In genomic region chr19:47681936-47682335, GRCh38 we compare ENCODE assay signal across 15 cellular contexts. TPM values are rescaled to one million over a fixed set of nuclear protein-coding genes. Genes with fewer than 3 reads are reported as not detected.
DNase-seq lines count a peak whose midpoint lies in the region; ATAC-seq and TF ChIP-seq lines count a peak whose summit lies in the region.
"Had no signal": no experiment of that assay in that cellular context is flagged by ENCODE, and none has a peak within 500 bp of the region (broad histone marks: within the 10 kb centered on the region; RNA-seq: fewer than 3 reads in every experiment).

No MANE protein-coding gene starts in this region.

- no peak for DNase-seq in Caco-2
- peak; percentile 64 for DNase-seq in H7
- DNase-seq in left ventricle myocardium inferior, result no peak
- DNase-seq in osteoblast (ENCODE audit: insufficient read length, low spot score, missing footprints), result peak; percentile 25
- no peak for DNase-seq in Kasumi-1 (lab: John Stamatoyannopoulos, UW)
- DNase-seq in GM20000 (ENCODE audit: low spot score), result no peak
- DNase-seq: BE2C; CD4-positive, alpha-beta memory T cell; DND-41; GDM1; HCEC 1CT; HFFc6 had no signal

- intact Hi-C loops in Caco-2 (cut with micrococcal nuclease; ENCODE audit: unreplicated experiment) (no loop called here), left ventricle myocardium inferior (cut with micrococcal nuclease) (no loop called here)

- H3K27ac ChIP-seq in left ventricle myocardium inferior (replicated peaks) (peak overlapping the region; percentile 36), osteoblast (ENCODE audit: low read depth, low read length) (no peak overlapping the region)
- H3K27ac ChIP-seq: A549, C4-2B had no signal

- no TSS peak for BruUV-seq in Caco-2 (replicated peaks; lab: Mats Ljungman, UMichigan)

- peaks cover 80% of the 10 kb centered on the region for H3K36me3 Mint-ChIP-seq in Caco-2 (ENCODE audit: insufficient read depth, unreplicated experiment)

- H3K27me3 Mint-ChIP-seq in Caco-2 (ENCODE audit: insufficient read depth, unreplicated experiment), result no peaks in the 10 kb centered on the region
- H3K27me3 Mint-ChIP-seq: CD4-positive, alpha-beta memory T cell had no signal

- no peaks in the 10 kb centered on the region for H3K9me3 Mint-ChIP-seq in Caco-2 (ENCODE audit: unreplicated experiment)
- H3K9me3 Mint-ChIP-seq: CD4-positive, alpha-beta memory T cell; HFFc6 had no signal

- no peak overlapping the region for H3K4me3 Mint-ChIP-seq in Caco-2 (ENCODE audit: unreplicated experiment)
- H3K4me3 Mint-ChIP-seq: CD4-positive, alpha-beta memory T cell; HFFc6 had no signal

- peaks cover 9% of the 10 kb centered on the region for H4K20me1 ChIP-seq in osteoblast (ENCODE audit: insufficient read depth, low read length)

- peaks cover 14% of the 10 kb centered on the region for H3K4me1 Mint-ChIP-seq in Caco-2 (ENCODE audit: low read depth, unreplicated experiment)

- CTCF ChIA-PET in Caco-2 (lab: Charles Lee), result interaction anchor here (0.6 kb wide), 2 partner anchors 16 to 664 kb away, joined by 4 to 6 read pairs; no protein-coding TSS in a partner anchor

- H3K4me3 ChIP-seq in Caco-2 (ENCODE audit: low read depth, low read length) (no peak overlapping the region), H7 (ENCODE audit: insufficient read depth, low read depth, low read length) (no peak overlapping the region), left ventricle myocardium inferior (no peak overlapping the region), osteoblast (ENCODE audit: insufficient read depth, low read length) (no peak overlapping the region)
- H3K4me3 ChIP-seq: A549 had no signal

- H3K36me3 ChIP-seq in Caco-2 (ENCODE audit: control insufficient read depth, insufficient read depth, low read length), result no peaks in the 10 kb centered on the region; the same call in 1 of the 2 replicates
- H3K36me3 ChIP-seq in H7 (replicated peaks; ENCODE audit: control insufficient read depth, insufficient read depth, low read length), result peaks cover 7% of the 10 kb centered on the region
- peaks cover 52% of the 10 kb centered on the region for H3K36me3 ChIP-seq in left ventricle myocardium inferior
- H3K36me3 ChIP-seq in osteoblast (ENCODE audit: insufficient read depth, low read length), result peaks cover 30% of the 10 kb centered on the region

- H3K4me1 ChIP-seq in Caco-2, result no peaks in the 10 kb centered on the region
- no peaks in the 10 kb centered on the region for H3K4me1 ChIP-seq in left ventricle myocardium inferior
- H3K4me1 ChIP-seq in osteoblast (ENCODE audit: insufficient read depth, low read length), result no peaks in the 10 kb centered on the region
- H3K4me1 ChIP-seq: A549, BE2C had no signal

- no peak for TF ChIP-seq POLR2A in GM18505 (IDR thresholded peaks at IDR 0.05; ENCODE audit: borderline replicate concordance, extremely low read depth, insufficient read depth, insufficient read length)

- H2AFZ ChIP-seq in osteoblast (ENCODE audit: low read length), result no peak overlapping the region

- H3K27me3 ChIP-seq in Caco-2 (replicated peaks; ENCODE audit: control insufficient read depth, insufficient read depth, low read length) (no peaks in the 10 kb centered on the region), H7 (ENCODE audit: control insufficient read depth, insufficient read depth, low read length) (no peaks in the 10 kb centered on the region), left ventricle myocardium inferior (ENCODE audit: low read depth) (no peaks in the 10 kb centered on the region), osteoblast (ENCODE audit: insufficient read depth, low read length) (no peaks in the 10 kb centered on the region)
- H3K27me3 ChIP-seq: BE2C had no signal

- H3K27ac Mint-ChIP-seq in Caco-2 (ENCODE audit: unreplicated experiment), result peak overlapping the region; percentile 78

- peaks cover 8% of the 10 kb centered on the region for H3K79me2 ChIP-seq in osteoblast (ENCODE audit: insufficient read depth, low read length)

- no peak overlapping the region for H3K4me2 ChIP-seq in osteoblast (ENCODE audit: insufficient read depth, low read length)
- H3K4me2 ChIP-seq: A549 had no signal

- no peak for ATAC-seq in GM18505 (IDR thresholded peaks at IDR 0.05; ENCODE audit: unreplicated experiment)

- POLR2A ChIA-PET in Caco-2 (lab: Charles Lee), result no interaction called here

- H3K9me3 ChIP-seq in Caco-2 (no peaks in the 10 kb centered on the region), left ventricle myocardium inferior (replicated peaks) (no peaks in the 10 kb centered on the region), osteoblast (ENCODE audit: low read depth, low read length) (no peaks in the 10 kb centered on the region)
- H3K9me3 ChIP-seq: A549, BE2C had no signal

- no peak for TF ChIP-seq CTCF in Caco-2 (IDR thresholded peaks at IDR 0.05; ENCODE audit: insufficient read depth in 1 of 2, low read depth in 1 of 2, low read length in 1 of 2, severe bottlenecking in 1 of 2, unreplicated experiment in 1 of 2)
- no peak for TF ChIP-seq CTCF in left ventricle myocardium inferior (IDR thresholded peaks at IDR 0.05; ENCODE audit: borderline replicate concordance)
- no peak for TF ChIP-seq CTCF in osteoblast (IDR thresholded peaks at IDR 0.05; ENCODE audit: extremely low read depth, low read depth, low read length)
- no peak for TF ChIP-seq CTCF in GM20000 (IDR thresholded peaks at IDR 0.05; ENCODE audit: extremely low read depth, missing control alignments)

RNA-seq across cellular contexts. Expression of gene EHD2, which starts 31.3 kb away (rescaled TPM):
- total RNA-seq in Caco-2 (2022) (13.3 and 14.6 TPM in 2 replicates), left ventricle myocardium inferior (48.2 TPM), osteoblast (136 and 144 TPM in 2 replicates)
- 6.2 and 7.5 TPM in 2 replicates for total RNA-seq in H7 (2014; rRNA removed; shearing (Covaris generic))
- total RNA-seq: CD4-positive, alpha-beta memory T cell had no signal

Comparison
In these comparisons a context has a peak if more than half of its experiments do, and no peak if none do; other contexts are left out.
1. DNase-seq: peak in H7 (single experiment) and osteoblast (single experiment); none in Caco-2 (0 of 2), left ventricle myocardium inferior (single experiment), Kasumi-1 (0 of 2) and GM20000 (single experiment).